Comparison of ENCODE assay signal across 1 cellular context in genomic region chr9:127450831-127451680, GRCh38.
TF ChIP-seq lines count a peak whose summit lies in the region.

TSS of gene LRSAM1 (plus strand) at chr9:127451510. CDS start at chr9:127454528, 3,018 bp downstream.
TSS of gene RPL12 (minus strand) at chr9:127451406. CDS start at chr9:127451317, 89 bp downstream.

TF ChIP-seq in HepG2, 621 proteins besides CTCF, POLR2A, EP300 and RAD21 (continued from another document and continues in another):
- TF ChIP-seq TERF1 (CRISPR knock-in tag; IDR thresholded peaks at IDR 0.05) = no peak
- TF ChIP-seq ZSCAN25 (CRISPR knock-in tag; IDR thresholded peaks at IDR 0.05) = no peak
- TF ChIP-seq ZFP82 (CRISPR knock-in tag; IDR thresholded peaks at IDR 0.05; ENCODE audit: borderline replicate concordance) = peak; percentile 91
- TF ChIP-seq SOX13 (IDR thresholded peaks at IDR 0.05) = peak; percentile 64; the same call in 1 of the 2 replicates
- peak in 1 of 2 experiments; percentile 49; a peak in 1 of 4 replicates for TF ChIP-seq SOX13 (CRISPR knock-in tag; conservative IDR thresholded peaks at IDR 0.05 in 1 of 2, IDR thresholded peaks at IDR 0.05 in 1 of 2)
- TF ChIP-seq ZNF367 (CRISPR knock-in tag; IDR thresholded peaks at IDR 0.05; ENCODE audit: borderline replicate concordance) = peak; percentile 77; the same call in 1 of the 2 replicates
- 0 out of 2 replicates have a peak, but pooled peaks have one; percentile 76 for TF ChIP-seq NCOA1 (CRISPR knock-in tag; IDR thresholded peaks at IDR 0.05)
- peak; percentile 89 for TF ChIP-seq KAT8 (CRISPR knock-in tag; IDR thresholded peaks at IDR 0.05)
- no peak; the same call in 1 of the 2 replicates for TF ChIP-seq PAF1 (CRISPR knock-in tag; IDR thresholded peaks at IDR 0.05)
- TF ChIP-seq ZNF775 (CRISPR knock-in tag; IDR thresholded peaks at IDR 0.05; ENCODE audit: borderline replicate concordance) = peak; percentile 91
- 0 out of 2 replicates have a peak, but pooled peaks have one; percentile 3 for TF ChIP-seq SUZ12 (IDR thresholded peaks at IDR 0.05; ENCODE audit: low read depth, low read length)
- peak; percentile 53; the same call in 1 of the 2 replicates for TF ChIP-seq ZNF724P (CRISPR knock-in tag; IDR thresholded peaks at IDR 0.05; ENCODE audit: borderline replicate concordance)
- TF ChIP-seq PLRG1 (conservative IDR thresholded peaks at IDR 0.05) = no peak
- no peak for TF ChIP-seq BHLHE40 (IDR thresholded peaks at IDR 0.05; ENCODE audit: low read length)
- 0 out of 2 replicates have a peak, but pooled peaks have one; percentile 25 for TF ChIP-seq TP53 (CRISPR knock-in tag; conservative IDR thresholded peaks at IDR 0.05)
- TF ChIP-seq ZBTB8A (CRISPR knock-in tag; IDR thresholded peaks at IDR 0.05; ENCODE audit: borderline replicate concordance, low read depth) = 0 out of 2 replicates have a peak, but pooled peaks have one; percentile 84
- peak; percentile 38 for TF ChIP-seq ZNF777 (CRISPR knock-in tag; IDR thresholded peaks at IDR 0.05)
- TF ChIP-seq PAX8 (CRISPR knock-in tag; IDR thresholded peaks at IDR 0.05; ENCODE audit: borderline replicate concordance) = 0 out of 2 replicates have a peak, but pooled peaks have one; percentile 54
- TF ChIP-seq ZNF446 (CRISPR knock-in tag; IDR thresholded peaks at IDR 0.05) = peak; percentile 82
- peak; percentile 63 for TF ChIP-seq FOXP4 (CRISPR knock-in tag; IDR thresholded peaks at IDR 0.05)
- TF ChIP-seq GRHL1 (CRISPR knock-in tag; conservative IDR thresholded peaks at IDR 0.05) = no peak
- TF ChIP-seq PCBP2 (optimal IDR thresholded peaks at IDR 0.05; ENCODE audit: low read depth, low read length, poor library complexity, severe bottlenecking) = no peak
- no peak for TF ChIP-seq DZIP1 (CRISPR knock-in tag; IDR thresholded peaks at IDR 0.05)
- TF ChIP-seq TCF7L2 (IDR thresholded peaks at IDR 0.05; ENCODE audit: low read depth, low read length) = no peak
- TF ChIP-seq ZFX (CRISPR knock-in tag; IDR thresholded peaks at IDR 0.05; ENCODE audit: low read depth) = peak; percentile 95
- peak; percentile 37; the same call in 1 of the 2 replicates for TF ChIP-seq ZNF75D (CRISPR knock-in tag; IDR thresholded peaks at IDR 0.05; ENCODE audit: borderline replicate concordance)
- TF ChIP-seq PCBP1 (IDR thresholded peaks at IDR 0.05; ENCODE audit: borderline replicate concordance, low read depth, low read length) = 0 out of 2 replicates have a peak, but pooled peaks have one; percentile 52
- TF ChIP-seq ZNF512B (CRISPR knock-in tag; IDR thresholded peaks at IDR 0.05; ENCODE audit: borderline replicate concordance) = no peak
- no peak for TF ChIP-seq ZNF83 (CRISPR knock-in tag; IDR thresholded peaks at IDR 0.05; ENCODE audit: borderline replicate concordance)
- peak; percentile 76; the same call in 1 of the 2 replicates for TF ChIP-seq HOXA9 (CRISPR knock-in tag; IDR thresholded peaks at IDR 0.05; ENCODE audit: borderline replicate concordance)
- no peak for TF ChIP-seq MATR3 (CRISPR knock-in tag; IDR thresholded peaks at IDR 0.05)
- TF ChIP-seq HNRNPLL (IDR thresholded peaks at IDR 0.05; ENCODE audit: low read depth, low read length, poor library complexity, severe bottlenecking) = no peak
- TF ChIP-seq ZMYM2 (CRISPR knock-in tag; IDR thresholded peaks at IDR 0.05) = no peak
- TF ChIP-seq XBP1 (CRISPR knock-in tag; IDR thresholded peaks at IDR 0.05) = no peak; the same call in 1 of the 2 replicates
- TF ChIP-seq IRF9 (CRISPR knock-in tag; IDR thresholded peaks at IDR 0.05; ENCODE audit: borderline replicate concordance) = peak; percentile 91
- TF ChIP-seq HNRNPL (IDR thresholded peaks at IDR 0.05; ENCODE audit: low read depth, low read length) = peak; percentile 77
- TF ChIP-seq ZBTB34 (CRISPR knock-in tag; IDR thresholded peaks at IDR 0.05) = no peak
- no peak for TF ChIP-seq ZNF407 (CRISPR knock-in tag; IDR thresholded peaks at IDR 0.05; ENCODE audit: not compliant biosample characterization)
